ENCODE assay signal across 36 cellular contexts in genomic region chr20:15122613-15123012, GRCh38.
"Had no signal": no experiment of that assay in that cellular context is flagged by ENCODE, and none has a peak within 500 bp of the region (broad histone marks: within the 10 kb centered on the region; RNA-seq: fewer than 3 reads in every experiment).

No MANE protein-coding gene starts in this region.

- H3K4me3 ChIP-seq: adrenal gland, body of pancreas, esophagus muscularis mucosa, gastrocnemius medialis, heart left ventricle had no signal

- H3K4me1 Mint-ChIP-seq: activated B cell treated with CpG ODN at 0.5 μM for 24 hours; activated CD8-positive, alpha-beta memory T cell treated with anti-CD3 and anti-CD28 coated beads, Interleukin-2, amount 10 ng/mL, durations not matched to agents 7 days and 5 days; activated naive CD4-positive, alpha-beta T cell treated with anti-CD3 and anti-CD28 coated beads, Interleukin-2, amount 50 U/mL, for 24 hours; activated naive CD8-positive, alpha-beta T cell treated with anti-CD3 and anti-CD28 coated beads for 36 hours; activated naive CD8-positive, alpha-beta T cell treated with anti-CD3 and anti-CD28 coated beads, Interleukin-2, amount 50 U/mL, for 24 hours had no signal

- H3K27me3 Mint-ChIP-seq: activated CD8-positive, alpha-beta memory T cell treated with anti-CD3 and anti-CD28 coated beads, Interleukin-2, amount 10 ng/mL, durations not matched to agents 7 days and 5 days; activated naive CD4-positive, alpha-beta T cell treated with anti-CD3 and anti-CD28 coated beads, Interleukin-2, amount 50 U/mL, for 24 hours; activated naive CD8-positive, alpha-beta T cell treated with anti-CD3 and anti-CD28 coated beads for 36 hours; activated naive CD8-positive, alpha-beta T cell treated with anti-CD3 and anti-CD28 coated beads, Interleukin-2, amount 50 U/mL, for 24 hours; effector memory CD8-positive, alpha-beta T cell had no signal

- H3K36me3 Mint-ChIP-seq: activated CD8-positive, alpha-beta memory T cell treated with anti-CD3 and anti-CD28 coated beads, Interleukin-2, amount 10 ng/mL, durations not matched to agents 7 days and 5 days; activated naive CD4-positive, alpha-beta T cell treated with anti-CD3 and anti-CD28 coated beads, Interleukin-2, amount 50 U/mL, for 24 hours; activated naive CD8-positive, alpha-beta T cell treated with anti-CD3 and anti-CD28 coated beads for 36 hours had no signal

- H3K27ac Mint-ChIP-seq: activated B cell treated with CpG ODN at 0.5 μM for 24 hours; activated CD8-positive, alpha-beta memory T cell treated with anti-CD3 and anti-CD28 coated beads, Interleukin-2, amount 10 ng/mL, durations not matched to agents 7 days and 5 days; activated CD8-positive, alpha-beta T cell treated with anti-CD3 and anti-CD28 coated beads, Interleukin-2, amount 10 ng/mL, durations not matched to agents 7 days and 5 days; activated naive CD4-positive, alpha-beta T cell treated with anti-CD3 and anti-CD28 coated beads for 36 hours; activated naive CD4-positive, alpha-beta T cell treated with anti-CD3 and anti-CD28 coated beads, Interleukin-2, amount 50 U/mL, for 24 hours; activated naive CD8-positive, alpha-beta T cell treated with anti-CD3 and anti-CD28 coated beads for 36 hours; activated naive CD8-positive, alpha-beta T cell treated with anti-CD3 and anti-CD28 coated beads, Interleukin-2, amount 50 U/mL, for 24 hours; activated T-helper 1 cell treated with anti-CD3 and anti-CD28 coated beads, Interleukin-12 subunit alpha, Interleukin-12 subunit beta, Interleukin-2, Interleukin-4 antibody, amounts not matched to agents 30 ng/mL and 10 ng/mL and 1 ng/mL, durations not matched to agents 14 hours and 24 hours and 36 hours; activated T-helper 2 cell treated with anti-CD3 and anti-CD28 coated beads, Interferon-gamma antibody, Interleukin-2, Interleukin-4, amounts not matched to agents 10 μg/mL and 5 μg/mL and 100 μg/mL, durations not matched to agents 14 hours and 24 hours and 36 hours; effector memory CD8-positive, alpha-beta T cell; T-helper 2 cell treated with Interferon-gamma antibody and Interleukin-4, amounts not matched to agents 5 μg/mL and 100 μg/mL, for 36 hours had no signal

- H3K4me1 ChIP-seq: adrenal gland, body of pancreas, esophagus muscularis mucosa, foreskin keratinocyte, gastrocnemius medialis, heart left ventricle had no signal

- DNase-seq: activated B cell treated with CpG ODN at 0.5 μM for 24 hours; activated CD4-positive, alpha-beta T cell treated with anti-CD3 and anti-CD28 coated beads for 48 hours; activated CD4-positive, alpha-beta T cell treated with anti-CD3 and anti-CD28 coated beads, Interleukin-2, amount 50 U/mL, for 1 hour; activated CD4-positive, alpha-beta T cell treated with anti-CD3 and anti-CD28 coated beads, Interleukin-2, amount 50 U/mL, for 48 hours; activated CD8-positive, alpha-beta memory T cell treated with anti-CD3 and anti-CD28 coated beads, Interleukin-2, amount 10 ng/mL, durations not matched to agents 7 days and 5 days; activated CD8-positive, alpha-beta memory T cell treated with anti-CD3 and anti-CD28 coated beads, Interleukin-2, amount 50 U/mL, for 4 hours; activated CD8-positive, alpha-beta T cell treated with anti-CD3 and anti-CD28 coated beads, Interleukin-2, amount 10 ng/mL, durations not matched to agents 7 days and 5 days; activated effector memory CD4-positive, alpha-beta T cell treated with anti-CD3 and anti-CD28 coated beads, Interleukin-2, amount 50 U/mL, for 16 hours; activated naive CD4-positive, alpha-beta T cell treated with anti-CD3 and anti-CD28 coated beads for 36 hours; activated naive CD8-positive, alpha-beta T cell treated with anti-CD3 and anti-CD28 coated beads for 36 hours; activated naive CD8-positive, alpha-beta T cell treated with anti-CD3 and anti-CD28 coated beads, Interleukin-2, amount 50 U/mL, for 24 hours; activated T-cell treated with anti-CD3 and anti-CD28 coated beads, Interleukin-2, amount 50 U/mL, for 1 hour; activated T-cell treated with anti-CD3 and anti-CD28 coated beads, Interleukin-2, amount 50 U/mL, for 48 hours; adrenal gland; amygdala; aorta; body of pancreas; caudate nucleus; cortex of kidney; dermis blood vessel endothelial cell; effector CD4-positive, alpha-beta T cell; effector memory CD8-positive, alpha-beta T cell; erythroblast; foreskin keratinocyte; gastrocnemius medialis; glutamatergic neuron; heart left ventricle; T1000; WERI-Rb-1 had no signal

- H3K27ac ChIP-seq: adrenal gland, body of pancreas, esophagus muscularis mucosa, foreskin keratinocyte, gastrocnemius medialis, heart left ventricle, WERI-Rb-1 had no signal

- H3K9me3 ChIP-seq: adrenal gland, body of pancreas, esophagus muscularis mucosa, gastrocnemius medialis, heart left ventricle had no signal

- H3K27me3 ChIP-seq: adrenal gland, body of pancreas, esophagus muscularis mucosa, foreskin keratinocyte, gastrocnemius medialis, heart left ventricle had no signal

- H3K4me3 Mint-ChIP-seq: activated B cell treated with CpG ODN at 0.5 μM for 24 hours; activated CD8-positive, alpha-beta memory T cell treated with anti-CD3 and anti-CD28 coated beads, Interleukin-2, amount 10 ng/mL, durations not matched to agents 7 days and 5 days; activated CD8-positive, alpha-beta T cell treated with anti-CD3 and anti-CD28 coated beads, Interleukin-2, amount 10 ng/mL, durations not matched to agents 7 days and 5 days; activated naive CD4-positive, alpha-beta T cell treated with anti-CD3 and anti-CD28 coated beads for 36 hours; activated naive CD4-positive, alpha-beta T cell treated with anti-CD3 and anti-CD28 coated beads, Interleukin-2, amount 50 U/mL, for 24 hours; activated naive CD8-positive, alpha-beta T cell treated with anti-CD3 and anti-CD28 coated beads for 36 hours; activated naive CD8-positive, alpha-beta T cell treated with anti-CD3 and anti-CD28 coated beads, Interleukin-2, amount 50 U/mL, for 24 hours; activated T-helper 1 cell treated with anti-CD3 and anti-CD28 coated beads, Interleukin-12 subunit alpha, Interleukin-12 subunit beta, Interleukin-2, Interleukin-4 antibody, amounts not matched to agents 30 ng/mL and 10 ng/mL and 1 ng/mL, durations not matched to agents 14 hours and 24 hours and 36 hours; effector memory CD8-positive, alpha-beta T cell; T-helper 2 cell treated with Interferon-gamma antibody and Interleukin-4, amounts not matched to agents 5 μg/mL and 100 μg/mL, for 36 hours had no signal

- ATAC-seq: activated CD4-positive, CD25-positive, alpha-beta regulatory T cell treated with anti-CD3 and anti-CD28 coated beads, Interleukin-2, amount 50 U/mL, for 24 hours; activated CD8-positive, alpha-beta memory T cell treated with anti-CD3 and anti-CD28 coated beads, Interleukin-2, amount 10 ng/mL, durations not matched to agents 7 days and 5 days; activated CD8-positive, alpha-beta T cell treated with anti-CD3 and anti-CD28 coated beads, Interleukin-2, amount 10 ng/mL, durations not matched to agents 7 days and 5 days; activated naive CD8-positive, alpha-beta T cell treated with anti-CD3 and anti-CD28 coated beads, Interleukin-2, amount 50 U/mL, for 24 hours; body of pancreas; effector memory CD8-positive, alpha-beta T cell; foreskin keratinocyte; gastrocnemius medialis; heart left ventricle had no signal

- FAIRE-seq: colon had no signal

- H3K36me3 ChIP-seq: adrenal gland, esophagus muscularis mucosa, gastrocnemius medialis, heart left ventricle, WERI-Rb-1 had no signal

- H3K9me3 Mint-ChIP-seq: activated B cell treated with CpG ODN at 0.5 μM for 24 hours; activated naive CD8-positive, alpha-beta T cell treated with anti-CD3 and anti-CD28 coated beads for 36 hours had no signal
